Comparison of ENCODE assay signal across 8 cellular contexts in genomic region chr7:134420509-134421125, GRCh38. TPM values are rescaled to one million over a fixed set of nuclear protein-coding genes. Genes with fewer than 3 reads are reported as not detected.
DNase-seq lines count a peak whose midpoint lies in the region; ATAC-seq, FAIRE-seq and TF ChIP-seq lines count a peak whose summit lies in the region.

No MANE protein-coding gene starts in this region.

- H3K27ac ChIP-seq in SJCRH30 (no peak overlapping the region), pancreas (no peak overlapping the region)

- H3K9me3 ChIP-seq in SJCRH30 (replicated peaks) = no peaks in the 10 kb centered on the region
- no peaks in the 10 kb centered on the region for H3K9me3 ChIP-seq in pancreas

- intact Hi-C loops in pancreas (cut with DNase I) = no loop called here

- H3K4me1 ChIP-seq in SJCRH30 (0 out of 2 replicates have a peak, but pooled peaks cover 5% of the 10 kb centered on the region), pancreas (no peaks in the 10 kb centered on the region)

- ATAC-seq in pancreas (peak; percentile 90 to 97 (median 95)), GM18505 (IDR thresholded peaks at IDR 0.05; ENCODE audit: unreplicated experiment) (no peak), HG03159 (IDR thresholded peaks at IDR 0.05; ENCODE audit: unreplicated experiment) (no peak)

- no peak for FAIRE-seq in pancreas (lab: Jason Lieb, UNC)

- TF ChIP-seq CTCF in foreskin fibroblast (IDR thresholded peaks at IDR 0.05; ENCODE audit: low read depth, low read length) (peak; percentile 64), pancreas (IDR thresholded peaks at IDR 0.05) (peak in 3 of 4 donors; percentile 46 to 53 (median 51))

- H3K27me3 ChIP-seq in SJCRH30 = no peaks in the 10 kb centered on the region
- H3K27me3 ChIP-seq in pancreas = no peaks in the 10 kb centered on the region

- H3K4me3 ChIP-seq in SJCRH30 (no peak overlapping the region), foreskin fibroblast (ENCODE audit: low read depth in 1 of 2, low read length in 2 of 2) (peak overlapping the region in 1 of 2 donors; percentile 15), pancreas (no peak overlapping the region)

- peak; percentile 90 for DNase-seq in DMS 273 (lab: John Stamatoyannopoulos, UW; ENCODE audit: unreplicated experiment)
- peak; percentile 17 to 59 for DNase-seq in Kasumi-1 (lab: John Stamatoyannopoulos, UW)
- DNase-seq in SJCRH30 = peak; percentile 38 to 74
- peak; percentile 56 to 81 for DNase-seq in foreskin fibroblast
- DNase-seq in pancreas = peak in 3 of 6 donors; percentile 45 to 73 (median 53)
- no peak for DNase-seq in activated CD8-positive, alpha-beta memory T cell treated with anti-CD3 and anti-CD28 coated beads, Interleukin-2, amount 50 U/mL, for 4 hours

- H3K36me3 ChIP-seq in SJCRH30 = no peaks in the 10 kb centered on the region
- no peaks in the 10 kb centered on the region for H3K36me3 ChIP-seq in pancreas

- WGBS in pancreas, 2 donors = 22 to 31% methylated on average over 5 of the region's 5 CpGs

- no peak for TF ChIP-seq POLR2A in GM18505 (IDR thresholded peaks at IDR 0.05; ENCODE audit: borderline replicate concordance, extremely low read depth, insufficient read depth, insufficient read length)

RNA-seq across cellular contexts. Expression of gene AKR1B1, which starts 38.3 kb away (rescaled TPM):
- total RNA-seq in SJCRH30 (2014; rRNA removed; shearing (Covaris generic)) = 141 and 145 TPM in 2 replicates
- total RNA-seq in pancreas = 10 to 100 TPM; 13.2 to 47.1 (median 19.2) TPM
- 10 to 100 TPM; 17.5 to 34.8 TPM for polyA plus RNA-seq in pancreas

Comparison
In these comparisons a context has a peak if more than half of its experiments do, and no peak if none do; other contexts are left out.
1. ATAC-seq: peak in pancreas (4 of 4); none in GM18505 (single experiment) and HG03159 (single experiment).